Comparison of ENCODE assay signal across 1 cellular context in genomic region chr22:42895087-42895486, GRCh38.
TF ChIP-seq lines count a peak whose summit lies in the region.

No MANE protein-coding gene starts in this region.

TF ChIP-seq in WTC11, 78 proteins besides CTCF, POLR2A, EP300 and RAD21 (continued from another document):
- TF ChIP-seq ARID4B (CRISPR knock-in tag; IDR thresholded peaks at IDR 0.05; ENCODE audit: borderline replicate concordance) (no peak), SMAD3 (CRISPR knock-in tag; IDR thresholded peaks at IDR 0.05; ENCODE audit: borderline replicate concordance) (no peak)
